ENCODE assay signal across 18 cellular contexts in the genomic region with DNA sequence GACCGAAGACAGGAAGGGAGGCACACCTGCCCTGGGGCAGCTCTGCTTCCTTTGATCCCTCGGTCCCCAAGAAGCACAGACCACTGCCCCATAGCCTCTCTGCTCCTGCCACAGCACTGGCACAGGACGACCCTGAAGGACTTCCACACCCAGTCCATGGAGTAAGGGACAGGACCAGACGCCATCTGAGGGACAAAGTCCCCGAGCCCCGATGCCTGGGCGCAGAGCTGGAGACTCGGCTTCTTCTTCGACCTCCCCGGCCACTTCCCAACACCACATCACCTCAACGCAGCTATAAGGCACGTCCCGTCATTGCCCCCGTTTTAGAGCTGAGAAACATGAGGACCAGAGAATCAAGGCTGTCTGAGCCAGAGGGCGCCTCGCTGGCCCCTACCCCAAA.
"Had no signal": no experiment of that assay in that cellular context is flagged by ENCODE, and none has a peak within 500 bp of the region (broad histone marks: within the 10 kb centered on the region; RNA-seq: fewer than 3 reads in every experiment).

No MANE protein-coding gene starts in this region.

- H3K27me3 Mint-ChIP-seq: activated CD4-positive, alpha-beta T cell treated with anti-CD3 and anti-CD28 coated beads, Interleukin-2, amount 10 ng/mL, durations not matched to agents 7 days and 5 days; activated naive CD8-positive, alpha-beta T cell had no signal

- H3K36me3 ChIP-seq: esophagus muscularis mucosa, gastroesophageal sphincter, heart left ventricle, pancreas, right lobe of liver had no signal

- ATAC-seq: activated CD8-positive, alpha-beta T cell treated with anti-CD3 and anti-CD28 coated beads, Interleukin-2, amount 10 ng/mL, durations not matched to agents 7 days and 5 days; gastroesophageal sphincter; heart left ventricle; left ventricle myocardium superior; naive thymus-derived CD4-positive, alpha-beta T cell; pancreas; stimulated activated effector memory CD8-positive, alpha-beta T cell treated with anti-CD3 and anti-CD28 coated beads, Interleukin-12 subunit alpha, Interleukin-12 subunit beta, amount 100 ng/mL, for 72 hours had no signal

- H3K4me3 Mint-ChIP-seq: activated CD4-positive, alpha-beta T cell treated with anti-CD3 and anti-CD28 coated beads, Interleukin-2, amount 10 ng/mL, durations not matched to agents 7 days and 5 days; activated CD8-positive, alpha-beta T cell treated with anti-CD3 and anti-CD28 coated beads, Interleukin-2, amount 10 ng/mL, durations not matched to agents 7 days and 5 days; activated naive CD8-positive, alpha-beta T cell; immature natural killer cell; naive thymus-derived CD4-positive, alpha-beta T cell; stimulated activated effector memory CD8-positive, alpha-beta T cell treated with anti-CD3 and anti-CD28 coated beads, Interleukin-12 subunit alpha, Interleukin-12 subunit beta, amount 100 ng/mL, for 72 hours had no signal

- H3K9me3 Mint-ChIP-seq: stimulated activated effector memory CD8-positive, alpha-beta T cell treated with anti-CD3 and anti-CD28 coated beads, Interleukin-12 subunit alpha, Interleukin-12 subunit beta, amount 100 ng/mL, for 72 hours had no signal

- H3K27ac Mint-ChIP-seq: activated CD4-positive, alpha-beta T cell treated with anti-CD3 and anti-CD28 coated beads, Interleukin-2, amount 10 ng/mL, durations not matched to agents 7 days and 5 days; activated CD8-positive, alpha-beta T cell treated with anti-CD3 and anti-CD28 coated beads, Interleukin-2, amount 10 ng/mL, durations not matched to agents 7 days and 5 days; activated naive CD8-positive, alpha-beta T cell; immature natural killer cell; naive thymus-derived CD4-positive, alpha-beta T cell; stimulated activated effector memory CD8-positive, alpha-beta T cell treated with anti-CD3 and anti-CD28 coated beads, Interleukin-12 subunit alpha, Interleukin-12 subunit beta, amount 100 ng/mL, for 72 hours had no signal

- H3K4me3 ChIP-seq: esophagus muscularis mucosa, gastroesophageal sphincter, heart left ventricle, pancreas, right lobe of liver, smooth muscle cell had no signal

- H3K36me3 Mint-ChIP-seq: immature natural killer cell; stimulated activated effector memory CD8-positive, alpha-beta T cell treated with anti-CD3 and anti-CD28 coated beads, Interleukin-12 subunit alpha, Interleukin-12 subunit beta, amount 100 ng/mL, for 72 hours had no signal

- H3K27me3 ChIP-seq: pancreas, right lobe of liver had no signal

- H3K9me3 ChIP-seq: pancreas, right lobe of liver had no signal

- H3K4me1 ChIP-seq: esophagus muscularis mucosa, gastroesophageal sphincter, heart left ventricle, pancreas, right lobe of liver had no signal

- DNase-seq: activated CD4-positive, alpha-beta T cell treated with anti-CD3 and anti-CD28 coated beads, Interleukin-2, amount 10 ng/mL, durations not matched to agents 7 days and 5 days; activated CD8-positive, alpha-beta T cell treated with anti-CD3 and anti-CD28 coated beads, Interleukin-2, amount 10 ng/mL, durations not matched to agents 7 days and 5 days; activated gamma-delta T cell; activated T-cell treated with anti-CD3 and anti-CD28 coated beads, Interleukin-2, amount 50 U/mL, for 48 hours; effector CD4-positive, alpha-beta T cell; heart left ventricle; immature natural killer cell; left ventricle myocardium superior; mesenchymal stem cell; naive thymus-derived CD4-positive, alpha-beta T cell; pancreas; stimulated activated CD4-positive, alpha-beta T cell treated with anti-CD3 and anti-CD28 coated beads, Interleukin-4, amount 100 ng/mL, for 24 hours had no signal

- H3K27ac ChIP-seq: esophagus muscularis mucosa, gastroesophageal sphincter, heart left ventricle, pancreas, right lobe of liver had no signal
